In the genomic region with DNA sequence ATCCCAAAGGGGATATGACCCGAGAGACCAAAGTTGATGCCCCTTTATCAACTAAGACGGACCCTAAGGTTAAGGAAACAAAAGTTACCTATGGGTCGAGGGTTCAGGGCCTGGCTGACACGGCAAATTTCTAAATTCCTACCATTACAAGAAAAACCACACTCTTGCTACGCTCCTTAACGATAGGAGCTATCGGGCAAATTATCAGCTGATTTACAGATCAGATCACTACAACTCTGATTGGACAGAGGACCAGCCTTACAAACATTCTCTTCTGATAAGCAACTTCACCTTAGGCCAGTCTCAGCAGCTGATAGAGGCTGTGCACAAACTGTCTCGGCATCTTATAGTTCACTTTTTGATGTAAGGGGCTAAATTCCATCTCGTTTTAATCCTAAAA, we compare ENCODE assay signal across 31 cellular contexts.
"Had no signal": no experiment of that assay in that cellular context is flagged by ENCODE, and none has a peak within 500 bp of the region (broad histone marks: within the 10 kb centered on the region; RNA-seq: fewer than 3 reads in every experiment).

No MANE protein-coding gene starts in this region.

- DNase-seq: activated effector memory CD4-positive, alpha-beta T cell treated with anti-CD3 and anti-CD28 coated beads, Interleukin-2, amount 50 U/mL, for 16 hours; activated effector memory CD4-positive, alpha-beta T cell treated with Interleukin-2 at 50 U/mL for 16 hours; activated gamma-delta T cell; activated gamma-delta T cell treated with Interleukin-2 at 50 U/mL for 16 hours; activated naive CD4-positive, alpha-beta T cell; activated naive CD4-positive, alpha-beta T cell treated with anti-CD3 and anti-CD28 coated beads for 36 hours; activated naive CD4-positive, alpha-beta T cell treated with anti-CD3 and anti-CD28 coated beads, Interleukin-2, amount 10 ng/mL, durations not matched to agents 7 days and 5 days; activated naive CD4-positive, alpha-beta T cell treated with anti-CD3 and anti-CD28 coated beads, Interleukin-2, amount 50 U/mL, for 16 hours; activated naive CD4-positive, alpha-beta T cell treated with Interleukin-2 at 50 U/mL for 16 hours; activated naive CD8-positive, alpha-beta T cell treated with anti-CD3 and anti-CD28 coated beads for 36 hours; activated naive CD8-positive, alpha-beta T cell treated with anti-CD3 and anti-CD28 coated beads, Interleukin-2, amount 10 ng/mL, durations not matched to agents 7 days and 5 days; activated naive CD8-positive, alpha-beta T cell treated with anti-CD3 and anti-CD28 coated beads, Interleukin-2, amount 50 U/mL, for 24 hours; activated T-cell treated with anti-CD3 and anti-CD28 coated beads, Interleukin-2, amount 50 U/mL, for 1 hour; activated T-cell treated with anti-CD3 and anti-CD28 coated beads, Interleukin-2, amount 50 U/mL, for 24 hours; activated T-cell treated with anti-CD3 and anti-CD28 coated beads, Interleukin-2, amount 50 U/mL, for 4 hours; activated T-cell treated with anti-CD3 and anti-CD28 coated beads, Interleukin-2, amount 50 U/mL, for 48 hours; activated T-cell treated with anti-CD3 and anti-CD28 coated beads, Interleukin-2, amount 50 U/mL, for 72 hours; adrenal gland; amniotic stem cell; amygdala; anterior cingulate cortex; aorta; body of pancreas; brain microvascular endothelial cell; central memory CD4-positive, alpha-beta T cell; cerebellar nuclear complex had no signal

- H3K27me3 ChIP-seq: adrenal gland, ascending aorta, body of pancreas, brain microvascular endothelial cell, breast epithelium, cardiac muscle cell had no signal

- ATAC-seq: activated naive CD4-positive, alpha-beta T cell treated with anti-CD3 and anti-CD28 coated beads, Interleukin-2, amount 50 U/mL, for 72 hours; activated naive CD8-positive, alpha-beta T cell treated with anti-CD3 and anti-CD28 coated beads, Interleukin-2, amount 50 U/mL, for 24 hours; activated T-cell treated with anti-CD3 and anti-CD28 coated beads, Interleukin-2, amount 50 U/mL, for 4 hours; activated T-cell treated with anti-CD3 and anti-CD28 coated beads, Interleukin-2, amount 50 U/mL, for 72 hours; activated T-helper 17 cell treated with anti-CD3 and anti-CD28 coated beads, Interleukin-2, amount 50 U/mL, for 72 hours; body of pancreas had no signal

- H3K9me3 ChIP-seq: adrenal gland, ascending aorta, body of pancreas had no signal

- H3K36me3 ChIP-seq: adrenal gland, ascending aorta, brain microvascular endothelial cell, breast epithelium, cardiac muscle cell had no signal

- H3K4me3 ChIP-seq: adrenal gland, ascending aorta, body of pancreas, breast epithelium, cardiac muscle cell had no signal

- H3K4me1 ChIP-seq: adrenal gland, ascending aorta, body of pancreas, breast epithelium had no signal

- H3K27ac ChIP-seq: adrenal gland, ascending aorta, body of pancreas, brain microvascular endothelial cell, breast epithelium, cardiac muscle cell had no signal
